ENCODE assay signal across 1 cellular context in genomic region chr7:129202058-129202777, GRCh38.
TF ChIP-seq lines count a peak whose summit lies in the region.

No MANE protein-coding gene starts in this region.

TF ChIP-seq in GM23338, 12 proteins besides CTCF, POLR2A, EP300 and RAD21:
- TF ChIP-seq EZH2phosphoT487 (IDR thresholded peaks at IDR 0.05; ENCODE audit: unreplicated experiment) (no peak), REST (IDR thresholded peaks at IDR 0.05; ENCODE audit: unreplicated experiment) (no peak), EZH2 (IDR thresholded peaks at IDR 0.05; ENCODE audit: low read depth, unreplicated experiment) (no peak), POLR2AphosphoS5 (IDR thresholded peaks at IDR 0.05; ENCODE audit: low read depth) (no peak), JUNB (IDR thresholded peaks at IDR 0.05; ENCODE audit: unreplicated experiment) (no peak), ZNF331 (CRISPR knock-in tag; IDR thresholded peaks at IDR 0.05; ENCODE audit: low read depth) (no peak), STAT1 (IDR thresholded peaks at IDR 0.05; ENCODE audit: unreplicated experiment) (no peak)
